Comparison of ENCODE assay signal across 20 cellular contexts in genomic region chr17:68468334-68468733, GRCh38. TPM values are rescaled to one million over a fixed set of nuclear protein-coding genes. Genes with fewer than 3 reads are reported as not detected.
DNase-seq lines count a peak whose midpoint lies in the region; ATAC-seq and TF ChIP-seq lines count a peak whose summit lies in the region.
"Had no signal": no experiment of that assay in that cellular context is flagged by ENCODE, and none has a peak within 500 bp of the region (broad histone marks: within the 10 kb centered on the region; RNA-seq: fewer than 3 reads in every experiment).

No MANE protein-coding gene starts in this region.

- H3K4me3 ChIP-seq in GM23248 (no peak overlapping the region), cardiac fibroblast (replicated peaks in 1 of 2; ENCODE audit: low read depth in 2 of 2, low read length in 2 of 2) (no peak overlapping the region)
- H3K4me3 ChIP-seq: esophagus muscularis mucosa had no signal

- H3K9me2 ChIP-seq in GM23248 (ENCODE audit: insufficient read depth) = no peaks in the 10 kb centered on the region

- intact Hi-C loops in left cardiac atrium (cut with DNase I) = loop anchor here (5.0 to 10.0 kb wide), 3 partner anchors 44 to 504 kb away; partner anchors contain the start of gene PRKAR1A (in 1 of the 2)

- no peaks in the 10 kb centered on the region for H3K4me1 ChIP-seq in GM23248 (ENCODE audit: insufficient read depth)

- in situ Hi-C loops in GM23248 (cut with MboI) = loop anchor here (10.0 kb wide), 1 partner anchor 294 kb away; no protein-coding TSS in a partner anchor

- peak; percentile 47 for DNase-seq in GM23248
- DNase-seq in cardiac fibroblast (ENCODE audit: low read depth in 2 of 2) = peak; percentile 21 to 33
- DNase-seq in left cardiac atrium = no peak
- no peak for DNase-seq in osteocyte (ENCODE audit: extremely low spot score, unreplicated experiment)
- no peak for DNase-seq in NCI-H2029 (lab: John Stamatoyannopoulos, UW)
- DNase-seq in nucleus accumbens (lab: John Stamatoyannopoulos, UW) = no peak
- no peak for DNase-seq in NCI-H524 (lab: John Stamatoyannopoulos, UW)
- DNase-seq: activated CD4-positive, alpha-beta T cell treated with anti-CD3 and anti-CD28 coated beads for 1 hour; CD4-positive, alpha-beta T cell; central memory CD4-positive, alpha-beta T cell; DMS153; HCEC 1CT; NCI-H187; NCI-H446 treated with DMSO at 0.1 percent for 48 hours; RPMI8226 had no signal

- peak; percentile 75 to 84 for ATAC-seq in left cardiac atrium
- ATAC-seq in HG02870 (IDR thresholded peaks at IDR 0.05; ENCODE audit: unreplicated experiment) = no peak

- peak overlapping the region; percentile 24 for H3K27ac Mint-ChIP-seq in osteocyte (ENCODE audit: unreplicated experiment)
- H3K27ac Mint-ChIP-seq: activated T-helper 1 cell treated with anti-CD3 and anti-CD28 coated beads, Interleukin-12 subunit alpha, Interleukin-12 subunit beta, Interleukin-2, Interleukin-4 antibody, amounts not matched to agents 30 ng/mL and 10 ng/mL and 1 ng/mL, durations not matched to agents 14 hours and 24 hours and 36 hours; CD4-positive, alpha-beta T cell had no signal

- H2AFZ ChIP-seq in GM23248 = no peak overlapping the region

- H3K27me3 Mint-ChIP-seq in osteocyte (ENCODE audit: unreplicated experiment) = no peaks in the 10 kb centered on the region
- H3K27me3 Mint-ChIP-seq: CD4-positive, alpha-beta T cell had no signal

- H3K4me2 ChIP-seq in GM23248 (ENCODE audit: unreplicated experiment) = no peak overlapping the region

- no peaks in the 10 kb centered on the region for H3K9me3 ChIP-seq in GM23248 (ENCODE audit: low read depth)
- H3K9me3 ChIP-seq: esophagus muscularis mucosa had no signal

- no peaks in the 10 kb centered on the region for H3K27me3 ChIP-seq in GM23248 (replicated peaks; ENCODE audit: insufficient read depth)
- H3K27me3 ChIP-seq: esophagus muscularis mucosa had no signal

- H4K20me1 ChIP-seq in GM23248 (ENCODE audit: insufficient read depth) = no peaks in the 10 kb centered on the region

- TF ChIP-seq CTCF in cardiac fibroblast (IDR thresholded peaks at IDR 0.05; ENCODE audit: low read depth, low read length) (no peak), osteocyte (IDR thresholded peaks at IDR 0.05) (no peak)

- no peaks in the 10 kb centered on the region; the same call in 1 of the 2 replicates for H3F3A ChIP-seq in GM23248 (ENCODE audit: insufficient read depth)

- H3K79me2 ChIP-seq in GM23248 (ENCODE audit: insufficient read depth) = no peaks in the 10 kb centered on the region

- H3K9ac ChIP-seq in GM23248 = no peak overlapping the region

- 44 to 45% methylated on average over 5 of the region's 5 CpGs for WGBS in GM23248 (ENCODE audit: low coverage in 1 of 2, low lambda C conversion rate in 2 of 2, missing lambda C conversion rate in 2 of 2), 2 experiments

- H3K9me3 Mint-ChIP-seq in osteocyte (ENCODE audit: unreplicated experiment) = no peaks in the 10 kb centered on the region
- H3K9me3 Mint-ChIP-seq: activated T-helper 1 cell treated with anti-CD3 and anti-CD28 coated beads, Interleukin-12 subunit alpha, Interleukin-12 subunit beta, Interleukin-2, Interleukin-4 antibody, amounts not matched to agents 30 ng/mL and 10 ng/mL and 1 ng/mL, durations not matched to agents 14 hours and 24 hours and 36 hours; CD4-positive, alpha-beta T cell; neural crest cell had no signal

- H3K36me3 ChIP-seq in GM23248 (ENCODE audit: low read depth) = no peaks in the 10 kb centered on the region
- H3K36me3 ChIP-seq: esophagus muscularis mucosa had no signal

- no peak overlapping the region for H3K4me3 Mint-ChIP-seq in osteocyte (ENCODE audit: unreplicated experiment)
- H3K4me3 Mint-ChIP-seq: activated T-helper 1 cell treated with anti-CD3 and anti-CD28 coated beads, Interleukin-12 subunit alpha, Interleukin-12 subunit beta, Interleukin-2, Interleukin-4 antibody, amounts not matched to agents 30 ng/mL and 10 ng/mL and 1 ng/mL, durations not matched to agents 14 hours and 24 hours and 36 hours; CD4-positive, alpha-beta T cell; neural crest cell had no signal

- no peak overlapping the region for H3K27ac ChIP-seq in GM23248
- H3K27ac ChIP-seq: esophagus muscularis mucosa, HL-60 had no signal

- H3K4me1 Mint-ChIP-seq in osteocyte (ENCODE audit: unreplicated experiment) = peaks cover 19% of the 10 kb centered on the region

- H3K36me3 Mint-ChIP-seq in osteocyte (ENCODE audit: unreplicated experiment) = no peaks in the 10 kb centered on the region

RNA-seq across cellular contexts. Expression of gene WIPI1, which starts 11.0 kb away (rescaled TPM):
- total RNA-seq in GM23248 (2014; rRNA removed; shearing (Covaris generic)) = 82.0 and 91.4 TPM in 2 replicates
- polyA plus RNA-seq in GM23248 (2016; fragmentation: Nextera tagmentation; extraction: Ambion mirVana) = 99.1 and 100 TPM in 2 replicates
- total RNA-seq in left cardiac atrium = 10 to 100 TPM; 35.8 to 74.3 TPM
- total RNA-seq in osteocyte = 74.5 and 78.1 TPM in 2 replicates

RNA-seq across cellular contexts. Expression of gene PRKAR1A, which starts 43.9 kb away (rescaled TPM):
- 281 and 287 TPM in 2 replicates for total RNA-seq in GM23248 (2014; rRNA removed; shearing (Covaris generic))
- 331 and 332 TPM in 2 replicates for polyA plus RNA-seq in GM23248 (2016; fragmentation: Nextera tagmentation; extraction: Ambion mirVana)
- 100 to 1,000 TPM; 483 to 653 TPM for total RNA-seq in left cardiac atrium
- 308 and 326 TPM in 2 replicates for total RNA-seq in osteocyte

Comparison
In these comparisons a context has a peak if more than half of its experiments do, and no peak if none do; other contexts are left out.
1. DNase-seq: peak in GM23248 (single experiment) and cardiac fibroblast (2 of 2); none in left cardiac atrium (single experiment), osteocyte (single experiment), NCI-H2029 (single experiment), nucleus accumbens (0 of 56) and NCI-H524 (0 of 2).